8 cellular contexts compared by ENCODE assay signal in genomic region chr9:34049630-34050384, GRCh38. TPM values are rescaled to one million over a fixed set of nuclear protein-coding genes. Genes with fewer than 3 reads are reported as not detected.
DNase-seq lines count a peak whose midpoint lies in the region; TF ChIP-seq lines count a peak whose summit lies in the region.

No MANE protein-coding gene starts in this region.

- H3K9ac ChIP-seq in OCI-LY3 (ENCODE audit: low read length) = peak overlapping the region; percentile 82
- H3K9ac ChIP-seq in neural cell (ENCODE audit: low read length) = peak overlapping the region; percentile 96

- TF ChIP-seq EP300 in neural cell (conservative IDR thresholded peaks at IDR 0.05; ENCODE audit: poor library complexity, severe bottlenecking) = no peak

- H3F3A ChIP-seq in neural cell (ENCODE audit: insufficient read depth, low read length, poor library complexity, severe bottlenecking) = no peaks in the 10 kb centered on the region

- H3K4me2 ChIP-seq in OCI-LY3 (ENCODE audit: low read length) = peak overlapping the region; percentile 82
- H3K4me2 ChIP-seq in neural cell (ENCODE audit: low read length) = peak overlapping the region; percentile 34

- TF ChIP-seq CTCF in GM12875 (IDR thresholded peaks at IDR 0.05; ENCODE audit: borderline replicate concordance, insufficient read depth, low read depth, low read length) = no peak
- no peak for TF ChIP-seq CTCF in OCI-LY3 (IDR thresholded peaks at IDR 0.05; ENCODE audit: low read depth, low read length)
- TF ChIP-seq CTCF in neural cell (IDR thresholded peaks at IDR 0.05; ENCODE audit: poor library complexity, severe bottlenecking) = no peak

- peak overlapping the region; percentile 81 for H3K27ac ChIP-seq in OCI-LY3 (ENCODE audit: low read length)
- peak overlapping the region; percentile 98 for H3K27ac ChIP-seq in ectodermal cell (ENCODE audit: insufficient read depth, low read depth, low read length, poor library complexity, severe bottlenecking)
- peak overlapping the region; percentile 95 for H3K27ac ChIP-seq in neural cell (ENCODE audit: low read length)

- H3K4me1 ChIP-seq in OCI-LY3 (ENCODE audit: low read length) (peaks cover 36% of the 10 kb centered on the region), ectodermal cell (ENCODE audit: control insufficient read depth, insufficient read depth, low read length) (peaks cover 9% of the 10 kb centered on the region)

- H2AFZ ChIP-seq in OCI-LY3 (ENCODE audit: low read depth, low read length) = peak overlapping the region; percentile 96
- H2AFZ ChIP-seq in neural cell (ENCODE audit: low read depth, low read length) = peak overlapping the region; percentile 77

- H3K9me3 ChIP-seq in OCI-LY3 (ENCODE audit: insufficient read depth, low read length) (no peaks in the 10 kb centered on the region), ectodermal cell (ENCODE audit: control insufficient read depth, low read length) (no peaks in the 10 kb centered on the region), neural cell (ENCODE audit: low read length) (no peaks in the 10 kb centered on the region)

- H3K79me2 ChIP-seq in OCI-LY3 (ENCODE audit: low read length) (peaks cover 38% of the 10 kb centered on the region), neural cell (replicated peaks; ENCODE audit: insufficient read depth, low read length) (peaks cover 37% of the 10 kb centered on the region)

- no peak for TF ChIP-seq RAD21 in neural cell (conservative IDR thresholded peaks at IDR 0.05)

- H4K20me1 ChIP-seq in OCI-LY3 (ENCODE audit: insufficient read depth, low read length) (peaks cover 20% of the 10 kb centered on the region), neural cell (ENCODE audit: insufficient read depth) (no peaks in the 10 kb centered on the region)

- H3K9me2 ChIP-seq in neural cell (ENCODE audit: insufficient read depth, low read length) = no peaks in the 10 kb centered on the region

- H3K4me3 ChIP-seq in GM12875 (ENCODE audit: low read depth, low read length) = peak overlapping the region; percentile 99
- peak overlapping the region; percentile 96 for H3K4me3 ChIP-seq in OCI-LY3 (ENCODE audit: low read length)
- H3K4me3 ChIP-seq in ectodermal cell (ENCODE audit: insufficient read depth, low read depth, low read length) = peak overlapping the region; percentile 96
- peak overlapping the region; percentile 85 for H3K4me3 ChIP-seq in neural cell (ENCODE audit: low read length)

- WGBS in ectodermal cell, 2 experiments = 71 to 74% methylated on average over 18 of the region's 18 CpGs

- no peaks in the 10 kb centered on the region for H3K27me3 ChIP-seq in OCI-LY3 (ENCODE audit: low read depth, low read length)
- no peaks in the 10 kb centered on the region for H3K27me3 ChIP-seq in ectodermal cell (ENCODE audit: control insufficient read depth, insufficient read depth, low read length, poor library complexity, severe bottlenecking)
- no peaks in the 10 kb centered on the region for H3K27me3 ChIP-seq in neural cell (ENCODE audit: insufficient read depth, low read depth, low read length)

- peaks cover 2% of the 10 kb centered on the region for H3K36me3 ChIP-seq in OCI-LY3 (replicated peaks; ENCODE audit: low read depth, low read length)
- no peaks in the 10 kb centered on the region for H3K36me3 ChIP-seq in ectodermal cell (ENCODE audit: control insufficient read depth, insufficient read depth, low read length)
- H3K36me3 ChIP-seq in neural cell (ENCODE audit: insufficient read depth, low read length) = no peaks in the 10 kb centered on the region

- DNase-seq in SIG-M5 treated with dmso at 0.1 percent for 504 hours (lab: John Stamatoyannopoulos, UW; ENCODE audit: unreplicated experiment) = no peak
- no peak for DNase-seq in SHP77 treated with DMSO at 0.1 percent for 48 hours (lab: John Stamatoyannopoulos, UW)
- no peak for DNase-seq in SK-N-DZ (ENCODE audit: low spot score)
- DNase-seq in cortex of kidney (lab: John Stamatoyannopoulos, UW) = no peak

TF ChIP-seq in neural cell, 6 proteins besides CTCF, POLR2A, EP300 and RAD21:
- TF ChIP-seq SMC3 (conservative IDR thresholded peaks at IDR 0.05; ENCODE audit: poor library complexity) (no peak), EZH2 (IDR thresholded peaks at IDR 0.05; ENCODE audit: borderline replicate concordance, insufficient read depth, low read length, poor library complexity, severe bottlenecking) (no peak), POLR2AphosphoS5 (IDR thresholded peaks at IDR 0.05) (no peak), TAF1 (IDR thresholded peaks at IDR 0.05; ENCODE audit: low read depth) (no peak), MXI1 (conservative IDR thresholded peaks at IDR 0.05; ENCODE audit: poor library complexity, severe bottlenecking) (no peak)
- TF ChIP-seq, protein P1, sequence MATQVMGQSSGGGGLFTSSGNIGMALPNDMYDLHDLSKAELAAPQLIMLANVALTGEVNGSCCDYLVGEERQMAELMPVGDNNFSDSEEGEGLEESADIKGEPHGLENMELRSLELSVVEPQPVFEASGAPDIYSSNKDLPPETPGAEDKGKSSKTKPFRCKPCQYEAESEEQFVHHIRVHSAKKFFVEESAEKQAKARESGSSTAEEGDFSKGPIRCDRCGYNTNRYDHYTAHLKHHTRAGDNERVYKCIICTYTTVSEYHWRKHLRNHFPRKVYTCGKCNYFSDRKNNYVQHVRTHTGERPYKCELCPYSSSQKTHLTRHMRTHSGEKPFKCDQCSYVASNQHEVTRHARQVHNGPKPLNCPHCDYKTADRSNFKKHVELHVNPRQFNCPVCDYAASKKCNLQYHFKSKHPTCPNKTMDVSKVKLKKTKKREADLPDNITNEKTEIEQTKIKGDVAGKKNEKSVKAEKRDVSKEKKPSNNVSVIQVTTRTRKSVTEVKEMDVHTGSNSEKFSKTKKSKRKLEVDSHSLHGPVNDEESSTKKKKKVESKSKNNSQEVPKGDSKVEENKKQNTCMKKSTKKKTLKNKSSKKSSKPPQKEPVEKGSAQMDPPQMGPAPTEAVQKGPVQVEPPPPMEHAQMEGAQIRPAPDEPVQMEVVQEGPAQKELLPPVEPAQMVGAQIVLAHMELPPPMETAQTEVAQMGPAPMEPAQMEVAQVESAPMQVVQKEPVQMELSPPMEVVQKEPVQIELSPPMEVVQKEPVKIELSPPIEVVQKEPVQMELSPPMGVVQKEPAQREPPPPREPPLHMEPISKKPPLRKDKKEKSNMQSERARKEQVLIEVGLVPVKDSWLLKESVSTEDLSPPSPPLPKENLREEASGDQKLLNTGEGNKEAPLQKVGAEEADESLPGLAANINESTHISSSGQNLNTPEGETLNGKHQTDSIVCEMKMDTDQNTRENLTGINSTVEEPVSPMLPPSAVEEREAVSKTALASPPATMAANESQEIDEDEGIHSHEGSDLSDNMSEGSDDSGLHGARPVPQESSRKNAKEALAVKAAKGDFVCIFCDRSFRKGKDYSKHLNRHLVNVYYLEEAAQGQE (IDR thresholded peaks at IDR 0.05; ENCODE audit: borderline replicate concordance) = no peak

RNA-seq across cellular contexts. Expression of gene UBAP2, which starts 1.1 kb away (rescaled TPM):
- 52.1 TPM for polyA plus RNA-seq in ectodermal cell (2013, experiment 1 of 4)
- 49.3 TPM for polyA plus RNA-seq in ectodermal cell (2013, experiment 2 of 4)
- 36.0 TPM for polyA plus RNA-seq in ectodermal cell (2013, experiment 3 of 4)
- polyA plus RNA-seq in ectodermal cell (2013, experiment 4 of 4) = 37.9 TPM
- 9.1 and 9.2 TPM in 2 replicates for polyA plus RNA-seq in neural cell
- polyA minus RNA-seq in neural cell = 60.9 and 64.9 TPM in 2 replicates
- 18.0 and 21.3 TPM in 2 replicates for polyA plus RNA-seq in SK-N-DZ (2014; cell fraction: cytosol; rRNA removed)
- polyA plus RNA-seq in SK-N-DZ (2014; cell fraction: nucleus; rRNA removed) = 24.1 and 40.2 TPM in 2 replicates
